In genomic region chr20:31497838-31498540, GRCh38 we compare ENCODE assay signal across 14 cellular contexts. TPM values are rescaled to one million over a fixed set of nuclear protein-coding genes. Genes with fewer than 3 reads are reported as not detected.
A peak's percentile ranks its signal among the peaks of the same experiment; 100 is the strongest.
DNase-seq lines count a peak whose midpoint lies in the region; ATAC-seq, FAIRE-seq and TF ChIP-seq lines count a peak whose summit lies in the region.
"Had no signal": no experiment of that assay in that cellular context is flagged by ENCODE, and none has a peak within 500 bp of the region (broad histone marks: within the 10 kb centered on the region; RNA-seq: fewer than 3 reads in every experiment).

No MANE protein-coding gene starts in this region.

- H3K9ac ChIP-seq in HepG2 (ENCODE audit: insufficient read depth, low read depth, low read length) = no peak overlapping the region
- H3K9ac ChIP-seq in K562 (ENCODE audit: insufficient read depth in 1 of 2, low read depth in 2 of 2, low read length in 2 of 2) = no peak overlapping the region

- FAIRE-seq in HepG2 (lab: Jason Lieb, UNC) (no peak), K562 (lab: Jason Lieb, UNC) (no peak)

- DNase-seq in HepG2 (ENCODE audit: low spot score) (no peak), right lobe of liver (no peak), K562 (ENCODE audit: extremely low read depth in 1 of 4, low spot score in 3 of 4) (peak; percentile 38 to 76 (median 59)), hepatic stellate cell (ENCODE audit: low spot score) (peak; percentile 86), iPS-NIHi7 (ENCODE audit: extremely low spot score) (no peak), inferior parietal cortex (ENCODE audit: extremely low spot score) (no peak)
- no peak for DNase-seq in effector CD8-positive, alpha-beta T cell (lab: John Stamatoyannopoulos, UW)
- DNase-seq: foreskin keratinocyte, natural killer cell, NCI-H446, spleen had no signal

- H4K20me1 ChIP-seq in HepG2 (ENCODE audit: insufficient read depth, low read length) = no peaks in the 10 kb centered on the region
- no peaks in the 10 kb centered on the region for H4K20me1 ChIP-seq in K562 (replicated peaks; ENCODE audit: control insufficient read depth, insufficient read depth, low read length)

- no peak overlapping the region for H3K4me2 ChIP-seq in HepG2 (ENCODE audit: low read depth, low read length)
- H3K4me2 ChIP-seq in K562 (ENCODE audit: insufficient read depth, low read length) = no peak overlapping the region

- H3K4me1 ChIP-seq in HepG2 (ENCODE audit: insufficient read depth, low read length) (no peaks in the 10 kb centered on the region), right lobe of liver (no peaks in the 10 kb centered on the region), K562 (replicated peaks in 1 of 2; ENCODE audit: control insufficient read depth in 2 of 2, insufficient read depth in 2 of 2, low read length in 2 of 2) (peaks cover 0 to 5% of the 10 kb centered on the region in 2 experiments; a peak in 2 of 5 replicates)
- H3K4me1 ChIP-seq: foreskin keratinocyte had no signal

- TF ChIP-seq CTCF in HepG2 (CRISPR knock-in tag; IDR thresholded peaks at IDR 0.05) = no peak
- TF ChIP-seq CTCF in right lobe of liver (IDR thresholded peaks at IDR 0.05) = no peak
- TF ChIP-seq CTCF in K562 (IDR thresholded peaks at IDR 0.05 in 2 of 3, conservative IDR thresholded peaks at IDR 0.05 in 1 of 3; ENCODE audit: insufficient read depth in 2 of 3, low read depth in 1 of 3, low read length in 3 of 3) = no peak

- H3K36me3 ChIP-seq in HepG2 (replicated peaks in 1 of 2; ENCODE audit: control insufficient read depth in 1 of 2, insufficient read depth in 2 of 2, low read length in 2 of 2) (no peaks in the 10 kb centered on the region), right lobe of liver (no peaks in the 10 kb centered on the region), K562 (ENCODE audit: control insufficient read depth, insufficient read depth, low read length) (no peaks in the 10 kb centered on the region)
- H3K36me3 ChIP-seq: spleen had no signal

- WGBS in HepG2 (ENCODE audit: low lambda C conversion rate) = 7% methylated on average over 6 of the region's 6 CpGs
- 17% methylated on average over 3 of the region's 6 CpGs for WGBS in right lobe of liver (ENCODE audit: insufficient coverage, low coverage, low lambda C conversion rate, missing lambda C conversion rate)
- WGBS in K562 (ENCODE audit: insufficient coverage, low coverage, missing lambda C conversion rate) = 4% methylated on average over 5 of the region's 6 CpGs

- ATAC-seq in HepG2 (no peak), right lobe of liver (no peak), K562 (no peak), HG02981 (IDR thresholded peaks at IDR 0.05; ENCODE audit: unreplicated experiment) (no peak)
- ATAC-seq: foreskin keratinocyte, natural killer cell had no signal

- no peaks in the 10 kb centered on the region for H3K9me1 ChIP-seq in K562 (ENCODE audit: control insufficient read depth, insufficient read depth, low read length)

- in situ Hi-C loops in HepG2 (cut with HindIII; ENCODE audit: extremely low pct_ligation_motif_present, low pct_unique_long_range_greater_than_20kb) (loop anchor here (5.0 kb wide), 2 partner anchors 36 to 86 kb away; no protein-coding TSS in a partner anchor), K562 (cut with MboI) (loop anchor here (10.0 kb wide), 1 partner anchor 183 kb away; no protein-coding TSS in a partner anchor)

- no peak overlapping the region for H3K4me3 ChIP-seq in HepG2 (replicated peaks in 1 of 3; ENCODE audit: insufficient read depth in 1 of 3, low read depth in 2 of 3, low read length in 3 of 3)
- no peak overlapping the region for H3K4me3 ChIP-seq in right lobe of liver
- no peak overlapping the region for H3K4me3 ChIP-seq in K562
- H3K4me3 ChIP-seq: spleen had no signal

- no peaks in the 10 kb centered on the region for H3K79me2 ChIP-seq in HepG2 (ENCODE audit: insufficient read depth, low read length)
- H3K79me2 ChIP-seq in K562 (ENCODE audit: control insufficient read depth, insufficient read depth, low read length) = no peaks in the 10 kb centered on the region

- TF ChIP-seq POLR2A in HepG2 (IDR thresholded peaks at IDR 0.05; ENCODE audit: insufficient read depth in 1 of 2, low read depth in 2 of 2, low read length in 2 of 2) = no peak
- TF ChIP-seq POLR2A in right lobe of liver (IDR thresholded peaks at IDR 0.05) = no peak
- TF ChIP-seq POLR2A in K562 (conservative IDR thresholded peaks at IDR 0.05) = no peak

- CTCF ChIA-PET in HepG2 (lab: Yijun Ruan, JAX; ENCODE audit: low intra/inter-chr PET ratio, low total read pairs) (no interaction called here), K562 (lab: Yijun Ruan, JAX; ENCODE audit: low intra/inter-chr PET ratio) (no interaction called here)

- no peak for TF ChIP-seq RAD21 in HepG2 (CRISPR knock-in tag; IDR thresholded peaks at IDR 0.05)
- TF ChIP-seq RAD21 in K562 (CRISPR knock-in tag; conservative IDR thresholded peaks at IDR 0.05 in 1 of 2, IDR thresholded peaks at IDR 0.05 in 1 of 2) = no peak

- POLR2A ChIA-PET in HepG2 (lab: Yijun Ruan, JAX) (no interaction called here), K562 (lab: Yijun Ruan, JAX) (no interaction called here)

- H3K27ac ChIP-seq in HepG2 (ENCODE audit: extremely low read length, insufficient read depth, low read length) (no peak overlapping the region), right lobe of liver (no peak overlapping the region), K562 (ENCODE audit: extremely low read depth, low read depth, low read length) (no peak overlapping the region)
- H3K27ac ChIP-seq: foreskin keratinocyte had no signal

- intact Hi-C loops in HepG2 (cut with micrococcal nuclease; ENCODE audit: unreplicated experiment) (no loop called here), right lobe of liver (cut with DNase I) (no loop called here), K562 (cut with micrococcal nuclease) (no loop called here)

- H3K27me3 ChIP-seq in HepG2 (ENCODE audit: control insufficient read depth in 1 of 2, insufficient read depth in 2 of 2, low read length in 2 of 2) = peaks cover 6 to 33% of the 10 kb centered on the region in 2 experiments; a peak in 2 of 5 replicates
- H3K27me3 ChIP-seq in right lobe of liver = no peaks in the 10 kb centered on the region
- H3K27me3 ChIP-seq in K562 (ENCODE audit: control insufficient read depth in 2 of 2, insufficient read depth in 2 of 2, low read length in 2 of 2) = peaks cover under 1 to 8% of the 10 kb centered on the region in 2 experiments; a peak in 2 of 5 replicates

- TF ChIP-seq EP300 in HepG2 (IDR thresholded peaks at IDR 0.05; ENCODE audit: low read depth in 2 of 2, low read length in 2 of 2) (no peak), HepG2 (CRISPR knock-in tag; IDR thresholded peaks at IDR 0.05; ENCODE audit: borderline replicate concordance) (no peak), K562 (IDR thresholded peaks at IDR 0.05; ENCODE audit: low read length) (no peak)

- BruUV-seq in HepG2 (replicated peaks; lab: Mats Ljungman, UMichigan) (no TSS peak), K562 (replicated peaks; lab: Mats Ljungman, UMichigan) (no TSS peak)

- H2AFZ ChIP-seq in HepG2 (ENCODE audit: low read length) (no peak overlapping the region), K562 (ENCODE audit: low read depth, low read length) (no peak overlapping the region)

- H3K9me3 ChIP-seq in HepG2 (ENCODE audit: low read length) = no peaks in the 10 kb centered on the region
- no peaks in the 10 kb centered on the region for H3K9me3 ChIP-seq in right lobe of liver
- H3K9me3 ChIP-seq in K562 (replicated peaks; ENCODE audit: control insufficient read depth, insufficient read depth, low read depth, low read length) = no peaks in the 10 kb centered on the region
- H3K9me3 ChIP-seq: spleen had no signal

RNA-seq across cellular contexts. Expression of gene HM13, which starts 16.3 kb away (rescaled TPM):
- total RNA-seq in HepG2 (2016; rRNA removed; fragmentation: Illumina TruSeq; extraction: Trizol) = 68.4 and 118 TPM in 2 replicates
- 46.8 and 55.9 TPM in 2 replicates for total RNA-seq in HepG2 (2016; cell fraction: cytosol; rRNA removed; fragmentation: Illumina TruSeq; extraction: Trizol; ENCODE audit: low read depth)
- total RNA-seq in HepG2 (2016; cell fraction: insoluble cytoplasmic fraction; rRNA removed; fragmentation: Illumina TruSeq; extraction: Trizol) = 71.4 and 118 TPM in 2 replicates
- total RNA-seq in HepG2 (2016; cell fraction: membrane; rRNA removed; fragmentation: Illumina TruSeq; extraction: Trizol) = 73.9 and 80.7 TPM in 2 replicates
- 165 and 184 TPM in 2 replicates for total RNA-seq in HepG2 (2016; cell fraction: nucleus; rRNA removed; fragmentation: Illumina TruSeq; extraction: Trizol)
- polyA plus RNA-seq in HepG2 (2011; rRNA removed) = 243 and 287 TPM in 2 replicates
- 198 and 200 TPM in 2 replicates for polyA plus RNA-seq in HepG2 (2011; cell fraction: cytosol; rRNA removed)
- polyA plus RNA-seq in HepG2 (2011; cell fraction: nucleus; rRNA removed) = 203 and 206 TPM in 2 replicates
- polyA plus RNA-seq in HepG2 (2012) = 156 and 233 TPM in 2 replicates
- 90.6 and 110 TPM in 2 replicates for polyA plus RNA-seq in HepG2 (2016; cell fraction: cytosol; fragmentation: Illumina TruSeq; extraction: Trizol; ENCODE audit: low read depth)
- polyA plus RNA-seq in HepG2 (2016; cell fraction: insoluble cytoplasmic fraction; fragmentation: Illumina TruSeq; extraction: Trizol; ENCODE audit: low read depth) = 129 and 148 TPM in 2 replicates
- polyA plus RNA-seq in HepG2 (2016; cell fraction: membrane; fragmentation: Illumina TruSeq; extraction: Trizol; ENCODE audit: low read depth) = 108 and 120 TPM in 2 replicates
- 374 and 382 TPM in 2 replicates for polyA plus RNA-seq in HepG2 (2016; cell fraction: nucleus; fragmentation: Illumina TruSeq; extraction: Trizol; ENCODE audit: insufficient read depth, low read depth)
- 365 and 413 TPM in 2 replicates for polyA minus RNA-seq in HepG2 (2011; rRNA and poly(A)+ RNA removed; ENCODE audit: low replicate concordance)
- polyA minus RNA-seq in HepG2 (2011; cell fraction: cytosol; rRNA and poly(A)+ RNA removed) = 123 and 142 TPM in 2 replicates
- 195 and 210 TPM in 2 replicates for polyA minus RNA-seq in HepG2 (2011; cell fraction: nucleus; rRNA and poly(A)+ RNA removed)
- 100 to 1,000 TPM in 5 of 6 experiments, 10 to 100 TPM in 1; 78.1 to 141 (median 114) TPM for total RNA-seq in right lobe of liver
- 232 and 437 TPM in 2 replicates for total RNA-seq in K562 (2011; cell fraction: chromatin; rRNA removed; ENCODE audit: low replicate concordance)
- 349 and 425 TPM in 2 replicates for total RNA-seq in K562 (2011; cell fraction: nucleolus; rRNA removed)
- 318 and 321 TPM in 2 replicates for total RNA-seq in K562 (2011; cell fraction: nucleoplasm; rRNA removed)
- 42.0 and 64.1 TPM in 2 replicates for total RNA-seq in K562 (2014; rRNA removed)
- total RNA-seq in K562 (2014; rRNA removed; fragmentation: Illumina TruSeq; extraction: Trizol) = 61.7 and 62.1 TPM in 2 replicates
- 74.5 and 74.8 TPM in 2 replicates for total RNA-seq in K562 (2015; rRNA removed; fragmentation: Illumina TruSeq; extraction: Trizol)
- total RNA-seq in K562 (2021) = 136 and 146 TPM in 2 replicates
- polyA plus RNA-seq in K562 (2011; rRNA removed) = 112 and 125 TPM in 2 replicates
- polyA plus RNA-seq in K562 (2011; cell fraction: cytosol; rRNA removed) = 90.7 and 156 TPM in 2 replicates
- 116 and 132 TPM in 2 replicates for polyA plus RNA-seq in K562 (2011; cell fraction: nucleus; rRNA removed)
- polyA plus RNA-seq in K562 (2012) = 109 and 181 TPM in 2 replicates
- 98.4 and 102 TPM in 2 replicates for polyA plus RNA-seq in K562 (2014; fragmentation: Illumina TruSeq; extraction: Trizol)
- 10 to 100 TPM in 1 of 2 experiments, 1 to 10 TPM in 1; 7.7 to 17.9 TPM for polyA plus RNA-seq in K562 (2014; fragmentation: Nextera tagmentation; extraction: Ambion mirVana)
- 99.6 and 111 TPM in 2 replicates for polyA plus RNA-seq in K562 (2014; rRNA removed)
- 83.1 and 88.4 TPM in 2 replicates for polyA minus RNA-seq in K562 (2011; rRNA and poly(A)+ RNA removed)
- 81.1 and 84.3 TPM in 2 replicates for polyA minus RNA-seq in K562 (2011; cell fraction: cytosol; rRNA and poly(A)+ RNA removed)
- 65.8 and 88.5 TPM in 2 replicates for polyA minus RNA-seq in K562 (2011; cell fraction: nucleus; rRNA and poly(A)+ RNA removed)

RNA-seq across cellular contexts. Expression of gene REM1, which starts 22.9 kb away (rescaled TPM):
- not detected in 2 replicates for total RNA-seq in HepG2 (2016; rRNA removed; fragmentation: Illumina TruSeq; extraction: Trizol)
- total RNA-seq in HepG2 (2016; cell fraction: cytosol; rRNA removed; fragmentation: Illumina TruSeq; extraction: Trizol; ENCODE audit: low read depth) = not detected in 2 replicates
- not detected in 2 replicates for total RNA-seq in HepG2 (2016; cell fraction: insoluble cytoplasmic fraction; rRNA removed; fragmentation: Illumina TruSeq; extraction: Trizol)
- not detected in 2 replicates for total RNA-seq in HepG2 (2016; cell fraction: membrane; rRNA removed; fragmentation: Illumina TruSeq; extraction: Trizol)
- not detected in 2 replicates for total RNA-seq in HepG2 (2016; cell fraction: nucleus; rRNA removed; fragmentation: Illumina TruSeq; extraction: Trizol)
- polyA plus RNA-seq in HepG2 (2011; rRNA removed) = not detected in 2 replicates
- polyA plus RNA-seq in HepG2 (2011; cell fraction: cytosol; rRNA removed) = not detected in 2 replicates
- polyA plus RNA-seq in HepG2 (2011; cell fraction: nucleus; rRNA removed) = not detected in 2 replicates
- polyA plus RNA-seq in HepG2 (2012) = not detected in 2 replicates
- polyA plus RNA-seq in HepG2 (2016; cell fraction: cytosol; fragmentation: Illumina TruSeq; extraction: Trizol; ENCODE audit: low read depth) = not detected in 2 replicates
- not detected in 2 replicates for polyA plus RNA-seq in HepG2 (2016; cell fraction: insoluble cytoplasmic fraction; fragmentation: Illumina TruSeq; extraction: Trizol; ENCODE audit: low read depth)
- polyA plus RNA-seq in HepG2 (2016; cell fraction: membrane; fragmentation: Illumina TruSeq; extraction: Trizol; ENCODE audit: low read depth) = not detected in 2 replicates
- polyA plus RNA-seq in HepG2 (2016; cell fraction: nucleus; fragmentation: Illumina TruSeq; extraction: Trizol; ENCODE audit: insufficient read depth, low read depth) = not detected in 2 replicates
- polyA minus RNA-seq in HepG2 (2011; rRNA and poly(A)+ RNA removed; ENCODE audit: low replicate concordance) = not detected in 2 replicates
- polyA minus RNA-seq in HepG2 (2011; cell fraction: cytosol; rRNA and poly(A)+ RNA removed) = not detected in 2 replicates
- polyA minus RNA-seq in HepG2 (2011; cell fraction: nucleus; rRNA and poly(A)+ RNA removed) = not detected in 2 replicates
- total RNA-seq in right lobe of liver = 1 to 10 TPM in 1 of 6 experiments, under 1 TPM in 4, not detected in 1; 0.12 to 1.0 (median 0.20) TPM
- total RNA-seq in K562 (2011; cell fraction: chromatin; rRNA removed; ENCODE audit: low replicate concordance) = not detected in 2 replicates
- total RNA-seq in K562 (2011; cell fraction: nucleolus; rRNA removed) = not detected in 2 replicates
- total RNA-seq in K562 (2011; cell fraction: nucleoplasm; rRNA removed) = not detected in 2 replicates
- not detected in 2 replicates for total RNA-seq in K562 (2014; rRNA removed)
- total RNA-seq in K562 (2014; rRNA removed; fragmentation: Illumina TruSeq; extraction: Trizol) = not detected in 2 replicates
- total RNA-seq in K562 (2015; rRNA removed; fragmentation: Illumina TruSeq; extraction: Trizol) = not detected in 2 replicates
- total RNA-seq in K562 (2021) = not detected in 2 replicates
- not detected in 2 replicates for polyA plus RNA-seq in K562 (2011; rRNA removed)
- polyA plus RNA-seq in K562 (2011; cell fraction: cytosol; rRNA removed) = not detected in 2 replicates
- not detected in 2 replicates for polyA plus RNA-seq in K562 (2011; cell fraction: nucleus; rRNA removed)
- polyA plus RNA-seq in K562 (2012) = not detected in 2 replicates
- not detected in 2 replicates for polyA plus RNA-seq in K562 (2014; fragmentation: Illumina TruSeq; extraction: Trizol)
- polyA plus RNA-seq in K562 (2014; fragmentation: Nextera tagmentation; extraction: Ambion mirVana) = not detected
- polyA plus RNA-seq in K562 (2014; rRNA removed) = not detected in 2 replicates
- not detected in 2 replicates for polyA minus RNA-seq in K562 (2011; rRNA and poly(A)+ RNA removed)
- not detected in 2 replicates for polyA minus RNA-seq in K562 (2011; cell fraction: cytosol; rRNA and poly(A)+ RNA removed)
- polyA minus RNA-seq in K562 (2011; cell fraction: nucleus; rRNA and poly(A)+ RNA removed) = not detected in 2 replicates
- total RNA-seq: activated CD8-positive, alpha-beta memory T cell treated with anti-CD3 and anti-CD28 coated beads for 36 hours; Daoy; foreskin keratinocyte; natural killer cell had no signal
- polyA plus RNA-seq: foreskin keratinocyte had no signal

RNA-seq across cellular contexts. Expression of gene DEFB124, which starts 23.1 kb away (rescaled TPM):
- total RNA-seq in HepG2 (2016; rRNA removed; fragmentation: Illumina TruSeq; extraction: Trizol) (not detected in 2 replicates), right lobe of liver (not detected), K562 (2014; rRNA removed) (not detected in 2 replicates), K562 (2014; rRNA removed; fragmentation: Illumina TruSeq; extraction: Trizol) (not detected in 2 replicates), K562 (2015; rRNA removed; fragmentation: Illumina TruSeq; extraction: Trizol) (not detected in 2 replicates), K562 (2021) (not detected in 2 replicates)
- total RNA-seq in HepG2 (2016; cell fraction: cytosol; rRNA removed; fragmentation: Illumina TruSeq; extraction: Trizol; ENCODE audit: low read depth) = not detected in 2 replicates
- not detected in 2 replicates for total RNA-seq in HepG2 (2016; cell fraction: insoluble cytoplasmic fraction; rRNA removed; fragmentation: Illumina TruSeq; extraction: Trizol)
- not detected in 2 replicates for total RNA-seq in HepG2 (2016; cell fraction: membrane; rRNA removed; fragmentation: Illumina TruSeq; extraction: Trizol)
- not detected in 2 replicates for total RNA-seq in HepG2 (2016; cell fraction: nucleus; rRNA removed; fragmentation: Illumina TruSeq; extraction: Trizol)
- polyA plus RNA-seq in HepG2 (2011; rRNA removed) (not detected in 2 replicates), K562 (2011; rRNA removed) (not detected in 2 replicates), K562 (2014; fragmentation: Illumina TruSeq; extraction: Trizol) (not detected in 2 replicates), K562 (2014; fragmentation: Nextera tagmentation; extraction: Ambion mirVana) (not detected), K562 (2014; rRNA removed) (not detected in 2 replicates)
- not detected in 2 replicates for polyA plus RNA-seq in HepG2 (2011; cell fraction: cytosol; rRNA removed)
- polyA plus RNA-seq in HepG2 (2011; cell fraction: nucleus; rRNA removed) = not detected in 2 replicates
- polyA plus RNA-seq in HepG2 (2012) = not detected in 2 replicates
- not detected in 2 replicates for polyA plus RNA-seq in HepG2 (2016; cell fraction: cytosol; fragmentation: Illumina TruSeq; extraction: Trizol; ENCODE audit: low read depth)
- not detected in 2 replicates for polyA plus RNA-seq in HepG2 (2016; cell fraction: insoluble cytoplasmic fraction; fragmentation: Illumina TruSeq; extraction: Trizol; ENCODE audit: low read depth)
- polyA plus RNA-seq in HepG2 (2016; cell fraction: membrane; fragmentation: Illumina TruSeq; extraction: Trizol; ENCODE audit: low read depth) = not detected in 2 replicates
- polyA plus RNA-seq in HepG2 (2016; cell fraction: nucleus; fragmentation: Illumina TruSeq; extraction: Trizol; ENCODE audit: insufficient read depth, low read depth) = not detected in 2 replicates
- polyA minus RNA-seq in HepG2 (2011; rRNA and poly(A)+ RNA removed; ENCODE audit: low replicate concordance) = not detected in 2 replicates
- polyA minus RNA-seq in HepG2 (2011; cell fraction: cytosol; rRNA and poly(A)+ RNA removed) = not detected in 2 replicates
- not detected in 2 replicates for polyA minus RNA-seq in HepG2 (2011; cell fraction: nucleus; rRNA and poly(A)+ RNA removed)
- not detected in 2 replicates for total RNA-seq in K562 (2011; cell fraction: chromatin; rRNA removed; ENCODE audit: low replicate concordance)
- not detected in 2 replicates for total RNA-seq in K562 (2011; cell fraction: nucleolus; rRNA removed)
- total RNA-seq in K562 (2011; cell fraction: nucleoplasm; rRNA removed) = not detected in 2 replicates
- polyA plus RNA-seq in K562 (2011; cell fraction: cytosol; rRNA removed) = not detected in 2 replicates
- not detected in 2 replicates for polyA plus RNA-seq in K562 (2011; cell fraction: nucleus; rRNA removed)
- polyA plus RNA-seq in K562 (2012) = not detected in 2 replicates
- not detected in 2 replicates for polyA minus RNA-seq in K562 (2011; rRNA and poly(A)+ RNA removed)
- polyA minus RNA-seq in K562 (2011; cell fraction: cytosol; rRNA and poly(A)+ RNA removed) = not detected in 2 replicates
- not detected in 2 replicates for polyA minus RNA-seq in K562 (2011; cell fraction: nucleus; rRNA and poly(A)+ RNA removed)
- total RNA-seq: activated CD8-positive, alpha-beta memory T cell treated with anti-CD3 and anti-CD28 coated beads for 36 hours; Daoy; foreskin keratinocyte; natural killer cell; spleen had no signal
- polyA plus RNA-seq: foreskin keratinocyte had no signal

RNA-seq across cellular contexts. Expression of gene DEFB123, which starts 57.6 kb away (rescaled TPM):
- total RNA-seq in HepG2 (2016; rRNA removed; fragmentation: Illumina TruSeq; extraction: Trizol) = not detected in 2 replicates
- total RNA-seq in HepG2 (2016; cell fraction: cytosol; rRNA removed; fragmentation: Illumina TruSeq; extraction: Trizol; ENCODE audit: low read depth) = not detected in 2 replicates
- total RNA-seq in HepG2 (2016; cell fraction: insoluble cytoplasmic fraction; rRNA removed; fragmentation: Illumina TruSeq; extraction: Trizol) = not detected in 2 replicates
- not detected in 2 replicates for total RNA-seq in HepG2 (2016; cell fraction: membrane; rRNA removed; fragmentation: Illumina TruSeq; extraction: Trizol)
- total RNA-seq in HepG2 (2016; cell fraction: nucleus; rRNA removed; fragmentation: Illumina TruSeq; extraction: Trizol) = not detected in 2 replicates
- not detected in 2 replicates for polyA plus RNA-seq in HepG2 (2011; rRNA removed)
- polyA plus RNA-seq in HepG2 (2011; cell fraction: cytosol; rRNA removed) = not detected in 2 replicates
- not detected in 2 replicates for polyA plus RNA-seq in HepG2 (2011; cell fraction: nucleus; rRNA removed)
- not detected in 2 replicates for polyA plus RNA-seq in HepG2 (2012)
- not detected in 2 replicates for polyA plus RNA-seq in HepG2 (2016; cell fraction: cytosol; fragmentation: Illumina TruSeq; extraction: Trizol; ENCODE audit: low read depth)
- not detected in 2 replicates for polyA plus RNA-seq in HepG2 (2016; cell fraction: insoluble cytoplasmic fraction; fragmentation: Illumina TruSeq; extraction: Trizol; ENCODE audit: low read depth)
- not detected in 2 replicates for polyA plus RNA-seq in HepG2 (2016; cell fraction: membrane; fragmentation: Illumina TruSeq; extraction: Trizol; ENCODE audit: low read depth)
- polyA plus RNA-seq in HepG2 (2016; cell fraction: nucleus; fragmentation: Illumina TruSeq; extraction: Trizol; ENCODE audit: insufficient read depth, low read depth) = not detected in 2 replicates
- polyA minus RNA-seq in HepG2 (2011; rRNA and poly(A)+ RNA removed; ENCODE audit: low replicate concordance) = not detected in 2 replicates
- not detected in 2 replicates for polyA minus RNA-seq in HepG2 (2011; cell fraction: cytosol; rRNA and poly(A)+ RNA removed)
- not detected in 2 replicates for polyA minus RNA-seq in HepG2 (2011; cell fraction: nucleus; rRNA and poly(A)+ RNA removed)
- total RNA-seq in right lobe of liver = not detected
- not detected in 2 replicates for total RNA-seq in K562 (2011; cell fraction: chromatin; rRNA removed; ENCODE audit: low replicate concordance)
- total RNA-seq in K562 (2011; cell fraction: nucleolus; rRNA removed) = not detected in 2 replicates
- not detected in 2 replicates for total RNA-seq in K562 (2011; cell fraction: nucleoplasm; rRNA removed)
- not detected in 2 replicates for total RNA-seq in K562 (2014; rRNA removed)
- total RNA-seq in K562 (2014; rRNA removed; fragmentation: Illumina TruSeq; extraction: Trizol) = not detected in 2 replicates
- not detected in 2 replicates for total RNA-seq in K562 (2015; rRNA removed; fragmentation: Illumina TruSeq; extraction: Trizol)
- total RNA-seq in K562 (2021) = not detected in 2 replicates
- polyA plus RNA-seq in K562 (2011; rRNA removed) = not detected in 2 replicates
- not detected in 2 replicates for polyA plus RNA-seq in K562 (2011; cell fraction: cytosol; rRNA removed)
- polyA plus RNA-seq in K562 (2011; cell fraction: nucleus; rRNA removed) = not detected in 2 replicates
- polyA plus RNA-seq in K562 (2012) = not detected in 2 replicates
- not detected in 2 replicates for polyA plus RNA-seq in K562 (2014; fragmentation: Illumina TruSeq; extraction: Trizol)
- polyA plus RNA-seq in K562 (2014; fragmentation: Nextera tagmentation; extraction: Ambion mirVana) = not detected
- not detected in 2 replicates for polyA plus RNA-seq in K562 (2014; rRNA removed)
- not detected in 2 replicates for polyA minus RNA-seq in K562 (2011; rRNA and poly(A)+ RNA removed)
- polyA minus RNA-seq in K562 (2011; cell fraction: cytosol; rRNA and poly(A)+ RNA removed) = not detected in 2 replicates
- polyA minus RNA-seq in K562 (2011; cell fraction: nucleus; rRNA and poly(A)+ RNA removed) = not detected in 2 replicates
- total RNA-seq: activated CD8-positive, alpha-beta memory T cell treated with anti-CD3 and anti-CD28 coated beads for 36 hours; Daoy; foreskin keratinocyte; natural killer cell; spleen had no signal
- polyA plus RNA-seq: foreskin keratinocyte, spleen had no signal

Comparison
In these comparisons a context has a peak if more than half of its experiments do, and no peak if none do; other contexts are left out.
1. DNase-seq: peak in K562 (4 of 4) and hepatic stellate cell (single experiment); none in HepG2 (single experiment), right lobe of liver (0 of 3), iPS-NIHi7 (single experiment), effector CD8-positive, alpha-beta T cell (single experiment) and inferior parietal cortex (single experiment).
2. Of the 241 proteins assayed by ChIP-seq in both HepG2 and K562: peak only in HepG2: RFX5; only in K562: RNF2; in both: MXI1, RBM22 and RFX1; in neither: 234; mixed calls (peak in some experiments, not most) for 2.